Comparison of ENCODE assay signal across 2 cellular contexts in the genomic region with DNA sequence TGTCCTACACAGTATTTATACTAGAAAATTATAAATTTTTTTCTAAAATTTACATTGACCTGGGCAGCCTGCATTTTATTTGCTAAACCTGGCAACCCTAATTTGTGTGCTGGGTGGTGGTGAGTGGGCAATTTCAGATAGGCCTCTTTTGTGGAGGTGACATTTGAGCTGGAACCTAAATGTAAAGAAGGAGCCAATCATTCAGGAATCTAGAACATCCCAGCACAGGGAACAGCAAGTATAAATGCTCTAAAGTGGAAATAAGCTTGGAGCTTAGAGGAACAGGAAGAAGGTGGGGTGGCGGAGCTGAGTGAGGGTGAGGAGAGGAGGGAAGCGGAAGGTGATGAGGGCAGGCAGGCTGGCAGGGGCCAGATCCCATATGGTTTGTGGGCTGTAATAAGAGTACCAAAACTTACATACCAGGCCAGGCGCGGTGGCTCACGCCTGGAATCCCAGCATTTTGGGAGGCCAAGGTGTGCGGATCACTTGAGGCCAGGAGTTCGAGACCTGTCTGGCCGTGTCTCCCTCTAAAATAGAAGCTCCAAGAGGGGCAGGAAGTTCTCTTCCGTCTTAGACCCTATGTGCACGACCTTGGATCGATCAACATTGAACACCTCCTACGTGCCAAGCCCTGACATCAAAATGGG.
TF ChIP-seq lines count a peak whose summit lies in the region.

No MANE protein-coding gene starts in this region.

TF ChIP-seq in GM23338, 12 proteins besides CTCF, POLR2A, EP300 and RAD21 (continues in another document):
- TF ChIP-seq STAT1 (IDR thresholded peaks at IDR 0.05; ENCODE audit: unreplicated experiment) (no peak), REST (IDR thresholded peaks at IDR 0.05; ENCODE audit: unreplicated experiment) (no peak), NANOG (IDR thresholded peaks at IDR 0.05; ENCODE audit: borderline replicate concordance) (no peak), ZNF331 (CRISPR knock-in tag; IDR thresholded peaks at IDR 0.05; ENCODE audit: low read depth) (no peak), ETS1 (IDR thresholded peaks at IDR 0.05) (no peak), JUNB (IDR thresholded peaks at IDR 0.05; ENCODE audit: unreplicated experiment) (no peak), ZNF114 (CRISPR knock-in tag; IDR thresholded peaks at IDR 0.05) (no peak), EZH2 (IDR thresholded peaks at IDR 0.05; ENCODE audit: low read depth, unreplicated experiment) (no peak), CREB1 (CRISPR knock-in tag; IDR thresholded peaks at IDR 0.05; ENCODE audit: low read depth) (no peak), EZH2phosphoT487 (IDR thresholded peaks at IDR 0.05; ENCODE audit: unreplicated experiment) (no peak), POLR2AphosphoS5 (IDR thresholded peaks at IDR 0.05; ENCODE audit: low read depth) (no peak)

TF ChIP-seq in endothelial cell of umbilical vein, 7 proteins besides CTCF, POLR2A, EP300 and RAD21:
- TF ChIP-seq MYC (IDR thresholded peaks at IDR 0.05; ENCODE audit: low read depth, low read length) (peak; percentile 7), FOS (IDR thresholded peaks at IDR 0.05; ENCODE audit: borderline replicate concordance, insufficient read depth, low read length) (no peak)
- TF ChIP-seq, protein P1, sequence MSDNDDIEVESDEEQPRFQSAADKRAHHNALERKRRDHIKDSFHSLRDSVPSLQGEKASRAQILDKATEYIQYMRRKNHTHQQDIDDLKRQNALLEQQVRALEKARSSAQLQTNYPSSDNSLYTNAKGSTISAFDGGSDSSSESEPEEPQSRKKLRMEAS (IDR thresholded peaks at IDR 0.05; ENCODE audit: insufficient read depth, insufficient read length): no peak
TF ChIP-seq in endothelial cell of umbilical vein: peak in this region for 1.
